In the genomic region with DNA sequence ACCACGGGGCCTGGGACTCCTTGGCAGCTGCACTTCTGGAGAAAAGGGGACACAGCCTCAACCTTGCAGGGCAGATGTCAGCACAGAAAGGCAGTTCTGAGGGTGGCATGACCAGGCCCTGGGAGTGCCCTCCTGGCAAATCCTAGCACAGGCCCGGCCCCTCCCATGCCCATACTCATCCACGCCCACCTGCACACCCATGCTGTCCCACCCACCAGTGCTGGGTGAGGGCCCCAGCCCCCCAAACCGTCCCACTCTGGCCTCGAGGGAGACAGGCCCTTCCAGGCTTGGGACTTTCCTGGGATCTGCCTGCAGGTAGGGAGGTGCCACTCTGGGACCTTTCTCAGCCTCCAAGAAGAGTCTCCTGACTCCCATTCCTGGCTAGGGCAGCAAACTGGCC, we compare ENCODE assay signal across 23 cellular contexts. TPM values are rescaled to one million over a fixed set of nuclear protein-coding genes. Genes with fewer than 3 reads are reported as not detected.
A peak's percentile ranks its signal among the peaks of the same experiment; 100 is the strongest.
DNase-seq lines count a peak whose midpoint lies in the region; FAIRE-seq and TF ChIP-seq lines count a peak whose summit lies in the region.
"Had no signal": no experiment of that assay in that cellular context is flagged by ENCODE, and none has a peak within 500 bp of the region (broad histone marks: within the 10 kb centered on the region; RNA-seq: fewer than 3 reads in every experiment).

No MANE protein-coding gene starts in this region.

- DNase-seq in H7 (peak; percentile 43), ecto neural progenitor cell (ENCODE audit: low spot score) (peak; percentile 32), neuronal stem cell (ENCODE audit: low spot score) (no peak), GOT3 (lab: John Stamatoyannopoulos, UW) (no peak), Calu3 (no peak), H54 (ENCODE audit: insufficient read length, low spot score) (no peak)
- DNase-seq: AML-193, COR-L47, HCEC 1CT, IMR-90, MM.1S, NCI-H2029, NCI-H526 treated with DMSO at 0.1 percent for 48 hours, PC-9, Right ventricle myocardium superior had no signal

- no peak overlapping the region for H2BK15ac ChIP-seq in neuronal stem cell (ENCODE audit: low read length)

- H4K8ac ChIP-seq in neuronal stem cell (ENCODE audit: low read depth, low read length) = no peak overlapping the region

- BruUV-seq in Calu3 (replicated peaks; lab: Mats Ljungman, UMichigan) = no TSS peak

- no peak overlapping the region for H3K23ac ChIP-seq in neuronal stem cell (ENCODE audit: low read depth, low read length, poor library complexity)

- peak overlapping the region; percentile 16 for H2BK12ac ChIP-seq in neuronal stem cell (ENCODE audit: low read length)

- TF ChIP-seq POLR2A in H54 (IDR thresholded peaks at IDR 0.05; ENCODE audit: low read depth, low read length) = no peak

- no CpG with 5 or more reads among the region's 5 CpGs for WGBS in neuronal stem cell (ENCODE audit: extremely low coverage in 2 of 2, insufficient read length in 2 of 2, insufficient replicate concordance in 1 of 2), 2 donors

- no peaks in the 10 kb centered on the region for H3K27me3 Mint-ChIP-seq in Calu3 (ENCODE audit: unreplicated experiment)
- H3K27me3 Mint-ChIP-seq: CD4-positive, alpha-beta memory T cell had no signal

- no peaks in the 10 kb centered on the region for H3K27me3 ChIP-seq in H7 (ENCODE audit: control insufficient read depth, insufficient read depth, low read length)
- H3K27me3 ChIP-seq in neuronal stem cell (ENCODE audit: control insufficient read depth in 3 of 3, insufficient read depth in 3 of 3, low read depth in 1 of 3, low read length in 3 of 3) = peaks cover 0 to 38% (median 16%) of the 10 kb centered on the region in 3 experiments
- H3K27me3 ChIP-seq: SJSA1 had no signal

- H3K4me3 Mint-ChIP-seq in Calu3 (ENCODE audit: low read depth, unreplicated experiment) = no peak overlapping the region

- FAIRE-seq in H54 (lab: Jason Lieb, UNC) = no peak
- FAIRE-seq: A549, G401.6 had no signal

- H3K36me3 ChIP-seq in H7 (replicated peaks; ENCODE audit: control insufficient read depth, insufficient read depth, low read length) = no peaks in the 10 kb centered on the region
- H3K36me3 ChIP-seq in neuronal stem cell (replicated peaks in 1 of 2; ENCODE audit: control insufficient read depth in 2 of 2, insufficient read depth in 2 of 2, low read length in 2 of 2) = peaks cover 0 to 10% of the 10 kb centered on the region in 2 donors
- H3K36me3 ChIP-seq: SJSA1 had no signal

- no peak overlapping the region for H3K9ac ChIP-seq in neuronal stem cell (ENCODE audit: low read depth, low read length, poor library complexity)
- H3K9ac ChIP-seq: BLaER1 treated with 17β-estradiol and CSF1 and Interleukin-3, amounts not matched to agents 10 nM and 100 nM; KMS-11 had no signal

- H3K4me1 ChIP-seq in neuronal stem cell (ENCODE audit: control insufficient read depth in 2 of 2, insufficient read depth in 1 of 2, low read depth in 1 of 2, low read length in 2 of 2) = peaks cover 6 to 22% of the 10 kb centered on the region in 2 donors

- no peak overlapping the region for H3K27ac Mint-ChIP-seq in Calu3 (ENCODE audit: unreplicated experiment)

- H3K4me1 Mint-ChIP-seq in Calu3 (ENCODE audit: low read depth, unreplicated experiment) = peaks cover 18% of the 10 kb centered on the region

- H3K4me3 ChIP-seq in H7 (ENCODE audit: insufficient read depth, low read depth, low read length) (no peak overlapping the region), neuronal stem cell (ENCODE audit: low read length in 2 of 2) (no peak overlapping the region)
- H3K4me3 ChIP-seq: A549; BLaER1 treated with 17β-estradiol and CSF1 and Interleukin-3, amounts not matched to agents 10 nM and 100 nM; PC-9; SJSA1 had no signal

- no peak overlapping the region for H3K4me2 ChIP-seq in neuronal stem cell (ENCODE audit: insufficient read depth, low read length, poor library complexity, severe bottlenecking)
- H3K4me2 ChIP-seq: A549; BLaER1 treated with 17β-estradiol and CSF1 and Interleukin-3, amounts not matched to agents 10 nM and 100 nM; KMS-11; PC-9 had no signal

- no peak overlapping the region for H2BK5ac ChIP-seq in neuronal stem cell (ENCODE audit: low read length)

- peak overlapping the region; percentile 75 for H3K14ac ChIP-seq in neuronal stem cell (ENCODE audit: low read length)

- no peak overlapping the region for H3K4ac ChIP-seq in neuronal stem cell (ENCODE audit: low read length)

- intact Hi-C loops in Calu3 (cut with micrococcal nuclease; ENCODE audit: unreplicated experiment) = no loop called here

- H2AK5ac ChIP-seq in neuronal stem cell (ENCODE audit: low read depth, low read length) = peak overlapping the region; percentile 46

- peaks cover 38% of the 10 kb centered on the region for H3K36me3 Mint-ChIP-seq in Calu3 (ENCODE audit: insufficient read depth, unreplicated experiment)

- H2AFZ ChIP-seq in neuronal stem cell (ENCODE audit: low read length) = no peak overlapping the region
- H2AFZ ChIP-seq: PC-9 had no signal

- no peak overlapping the region for H3K27ac ChIP-seq in neuronal stem cell (replicated peaks; ENCODE audit: low read length)
- H3K27ac ChIP-seq: BLaER1 treated with 17β-estradiol and CSF1 and Interleukin-3, amounts not matched to agents 10 nM and 100 nM; KMS-11; PC-9; SJSA1 had no signal

- H4K91ac ChIP-seq in neuronal stem cell (ENCODE audit: low read depth, low read length, poor library complexity) = peak overlapping the region; percentile 79

- H2BK120ac ChIP-seq in neuronal stem cell (ENCODE audit: low read depth, low read length) = no peak overlapping the region

- H3K9me3 ChIP-seq in neuronal stem cell (replicated peaks in 1 of 2; ENCODE audit: control insufficient read depth in 2 of 2, insufficient read depth in 1 of 2, low read depth in 1 of 2, low read length in 2 of 2) = peaks cover 0 to 3% of the 10 kb centered on the region in 2 donors
- H3K9me3 ChIP-seq: A549; BLaER1 treated with 17β-estradiol and CSF1 and Interleukin-3, amounts not matched to agents 10 nM and 100 nM; SJSA1 had no signal

- no peak for TF ChIP-seq CTCF in Calu3 (IDR thresholded peaks at IDR 0.05; ENCODE audit: unreplicated experiment)

- H3K9me3 Mint-ChIP-seq in Calu3 (ENCODE audit: low read depth, unreplicated experiment) = no peaks in the 10 kb centered on the region
- H3K9me3 Mint-ChIP-seq: CD4-positive, alpha-beta memory T cell had no signal

- CTCF ChIA-PET in Calu3 (lab: Charles Lee) = no interaction called here

- no peak overlapping the region for H3K18ac ChIP-seq in neuronal stem cell (ENCODE audit: low read length)

- H3K79me1 ChIP-seq in neuronal stem cell (ENCODE audit: low read depth, low read length) = peaks cover 5% of the 10 kb centered on the region

RNA-seq across cellular contexts. Expression of gene DUSP8, which starts 10.1 kb away (rescaled TPM):
- 1.7 and 2.7 TPM in 2 replicates for total RNA-seq in H7 (2014; rRNA removed; shearing (Covaris generic))
- 5.8 TPM for polyA plus RNA-seq in neuronal stem cell (2013, experiment 1 of 2)
- polyA plus RNA-seq in neuronal stem cell (2013, experiment 2 of 2) = 6.1 TPM
- total RNA-seq in Calu3 (2022) = 12.1 and 14.0 TPM in 2 replicates

RNA-seq across cellular contexts. Expression of gene KRTAP5-1, which starts 23.1 kb away (rescaled TPM):
- not detected in 2 replicates for total RNA-seq in H7 (2014; rRNA removed; shearing (Covaris generic))
- polyA plus RNA-seq in neuronal stem cell (2013, experiment 1 of 2) = not detected
- not detected for polyA plus RNA-seq in neuronal stem cell (2013, experiment 2 of 2)
- not detected in 2 replicates for total RNA-seq in Calu3 (2022)
- total RNA-seq: CD4-positive, alpha-beta memory T cell; IMR-90; NCI-H460; PC-9; Right ventricle myocardium superior; RPMI7951; SJSA1 had no signal
- polyA plus RNA-seq: A549, IMR-90 had no signal

RNA-seq across cellular contexts. Expression of gene KRTAP5-2, which starts 36.1 kb away (rescaled TPM):
- total RNA-seq in H7 (2014; rRNA removed; shearing (Covaris generic)) = not detected in 2 replicates
- polyA plus RNA-seq in neuronal stem cell (2013, experiment 1 of 2) = not detected
- polyA plus RNA-seq in neuronal stem cell (2013, experiment 2 of 2) = not detected
- not detected in 2 replicates for total RNA-seq in Calu3 (2022)
- total RNA-seq: CD4-positive, alpha-beta memory T cell; IMR-90; NCI-H460; PC-9; Right ventricle myocardium superior; RPMI7951; SJSA1 had no signal
- polyA plus RNA-seq: A549; CD4-positive, alpha-beta memory T cell; IMR-90 had no signal

RNA-seq across cellular contexts. Expression of gene KRTAP5-3, which starts 46.3 kb away (rescaled TPM):
- total RNA-seq in H7 (2014; rRNA removed; shearing (Covaris generic)) = not detected in 2 replicates
- polyA plus RNA-seq in neuronal stem cell (2013, experiment 1 of 2) = not detected
- not detected for polyA plus RNA-seq in neuronal stem cell (2013, experiment 2 of 2)
- not detected in 2 replicates for total RNA-seq in Calu3 (2022)
- total RNA-seq: CD4-positive, alpha-beta memory T cell; IMR-90; NCI-H460; PC-9; Right ventricle myocardium superior; RPMI7951; SJSA1 had no signal
- polyA plus RNA-seq: A549; CD4-positive, alpha-beta memory T cell; IMR-90 had no signal

RNA-seq across cellular contexts. Expression of gene KRTAP5-4, which starts 60.0 kb away (rescaled TPM):
- total RNA-seq in H7 (2014; rRNA removed; shearing (Covaris generic)) = not detected in 2 replicates
- polyA plus RNA-seq in neuronal stem cell (2013, experiment 1 of 2) = not detected
- polyA plus RNA-seq in neuronal stem cell (2013, experiment 2 of 2) = not detected
- not detected in 2 replicates for total RNA-seq in Calu3 (2022)
- total RNA-seq: CD4-positive, alpha-beta memory T cell; IMR-90; NCI-H460; PC-9; Right ventricle myocardium superior; RPMI7951; SJSA1 had no signal
- polyA plus RNA-seq: A549; CD4-positive, alpha-beta memory T cell; IMR-90 had no signal

Comparison
In these comparisons a context has a peak if more than half of its experiments do, and no peak if none do; other contexts are left out.
1. DNase-seq: peak in H7 (single experiment) and ecto neural progenitor cell (single experiment); none in neuronal stem cell (single experiment), GOT3 (single experiment), Calu3 (single experiment) and H54 (single experiment).